In the genomic region with DNA sequence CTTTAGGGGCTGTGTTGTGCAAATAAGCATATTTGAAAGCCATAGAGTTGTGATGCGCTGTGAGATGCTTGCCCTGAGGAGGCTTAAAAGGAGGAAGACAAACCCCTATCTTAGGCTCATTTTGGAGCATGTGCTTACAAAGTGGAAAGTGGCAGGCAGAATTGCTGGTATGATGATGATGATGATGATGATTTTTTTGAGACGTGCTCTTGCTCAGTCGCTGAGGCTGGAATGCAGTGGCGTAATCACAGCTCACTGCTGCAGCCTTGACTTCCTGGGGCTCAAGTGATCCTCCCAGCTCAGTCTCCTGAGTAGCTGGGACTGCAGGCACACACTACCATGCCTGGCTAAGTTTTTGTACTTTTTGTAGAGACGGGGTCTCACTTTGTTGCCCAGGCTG, we compare ENCODE assay signal across 1 cellular context.
A peak's percentile ranks its signal among the peaks of the same experiment; 100 is the strongest.
TF ChIP-seq lines count a peak whose summit lies in the region.

No MANE protein-coding gene starts in this region.

TF ChIP-seq in HepG2, 621 proteins besides CTCF, POLR2A, EP300 and RAD21 (continued from another document and continues in another):
- TF ChIP-seq HNF1A (IDR thresholded peaks at IDR 0.05; ENCODE audit: low read depth) (no peak), HNF1A (CRISPR knock-in tag; IDR thresholded peaks at IDR 0.05; ENCODE audit: borderline replicate concordance) (no peak), ZNF20 (CRISPR knock-in tag; IDR thresholded peaks at IDR 0.05) (no peak), ZNF724P (CRISPR knock-in tag; IDR thresholded peaks at IDR 0.05; ENCODE audit: borderline replicate concordance) (no peak), STAG1 (CRISPR knock-in tag; IDR thresholded peaks at IDR 0.05) (peak; percentile 17; the same call in 1 of the 2 replicates), SKI (IDR thresholded peaks at IDR 0.05; ENCODE audit: partially characterized antibody) (no peak), SOX5 (CRISPR knock-in tag; IDR thresholded peaks at IDR 0.05; ENCODE audit: borderline replicate concordance) (peak; percentile 15; the same call in 1 of the 2 replicates), SRSF9 (IDR thresholded peaks at IDR 0.05; ENCODE audit: borderline replicate concordance, insufficient read depth, low read depth, low read length, poor library complexity, severe bottlenecking) (no peak), LBX2 (CRISPR knock-in tag; IDR thresholded peaks at IDR 0.05; ENCODE audit: borderline replicate concordance) (no peak), JARID2 (CRISPR knock-in tag; IDR thresholded peaks at IDR 0.05; ENCODE audit: insufficient replicate concordance) (no peak), ZNF263 (CRISPR knock-in tag; IDR thresholded peaks at IDR 0.05) (peak; percentile 70), HNRNPK (IDR thresholded peaks at IDR 0.05; ENCODE audit: low read depth, low read length, poor library complexity, severe bottlenecking) (no peak), NFKB2 (CRISPR knock-in tag; IDR thresholded peaks at IDR 0.05; ENCODE audit: borderline replicate concordance) (no peak), ZNF331 (CRISPR knock-in tag; IDR thresholded peaks at IDR 0.05) (0 out of 2 replicates have a peak, but pooled peaks have one; percentile 21), ZNF333 (CRISPR knock-in tag; IDR thresholded peaks at IDR 0.05; ENCODE audit: borderline replicate concordance) (no peak), ZNF605 (CRISPR knock-in tag; IDR thresholded peaks at IDR 0.05) (no peak), MTF2 (CRISPR knock-in tag; IDR thresholded peaks at IDR 0.05; ENCODE audit: borderline replicate concordance) (no peak), GATA4 (IDR thresholded peaks at IDR 0.05; ENCODE audit: borderline replicate concordance, low read depth) (no peak), ZC3H4 (CRISPR knock-in tag; IDR thresholded peaks at IDR 0.05; ENCODE audit: borderline replicate concordance) (no peak), NPAS2 (CRISPR knock-in tag; IDR thresholded peaks at IDR 0.05; ENCODE audit: borderline replicate concordance) (no peak), ATRX (CRISPR knock-in tag; IDR thresholded peaks at IDR 0.05; ENCODE audit: borderline replicate concordance) (no peak), ZNF616 (CRISPR knock-in tag; IDR thresholded peaks at IDR 0.05; ENCODE audit: low read depth) (no peak), REL (CRISPR knock-in tag; conservative IDR thresholded peaks at IDR 0.05) (no peak), ZBTB38 (CRISPR knock-in tag; IDR thresholded peaks at IDR 0.05) (peak; percentile 49; the same call in 1 of the 2 replicates), ATF3 (CRISPR knock-in tag; IDR thresholded peaks at IDR 0.05) (no peak), E2F1 (CRISPR knock-in tag; IDR thresholded peaks at IDR 0.05) (no peak), IRF1 (CRISPR knock-in tag; IDR thresholded peaks at IDR 0.05; ENCODE audit: low read depth) (no peak), SYNCRIP (IDR thresholded peaks at IDR 0.05; ENCODE audit: insufficient read depth, low read depth, low read length) (no peak), XBP1 (CRISPR knock-in tag; IDR thresholded peaks at IDR 0.05) (no peak), ZNF383 (CRISPR knock-in tag; IDR thresholded peaks at IDR 0.05; ENCODE audit: borderline replicate concordance) (no peak), TARDBP (CRISPR knock-in tag; IDR thresholded peaks at IDR 0.05) (peak; percentile 47; the same call in 1 of the 2 replicates), ATF7-NPFF (CRISPR knock-in tag; IDR thresholded peaks at IDR 0.05; ENCODE audit: low read depth) (no peak; the same call in 1 of the 2 replicates), KAT7 (CRISPR knock-in tag; IDR thresholded peaks at IDR 0.05; ENCODE audit: borderline replicate concordance) (no peak)
- TF ChIP-seq, protein P1, sequence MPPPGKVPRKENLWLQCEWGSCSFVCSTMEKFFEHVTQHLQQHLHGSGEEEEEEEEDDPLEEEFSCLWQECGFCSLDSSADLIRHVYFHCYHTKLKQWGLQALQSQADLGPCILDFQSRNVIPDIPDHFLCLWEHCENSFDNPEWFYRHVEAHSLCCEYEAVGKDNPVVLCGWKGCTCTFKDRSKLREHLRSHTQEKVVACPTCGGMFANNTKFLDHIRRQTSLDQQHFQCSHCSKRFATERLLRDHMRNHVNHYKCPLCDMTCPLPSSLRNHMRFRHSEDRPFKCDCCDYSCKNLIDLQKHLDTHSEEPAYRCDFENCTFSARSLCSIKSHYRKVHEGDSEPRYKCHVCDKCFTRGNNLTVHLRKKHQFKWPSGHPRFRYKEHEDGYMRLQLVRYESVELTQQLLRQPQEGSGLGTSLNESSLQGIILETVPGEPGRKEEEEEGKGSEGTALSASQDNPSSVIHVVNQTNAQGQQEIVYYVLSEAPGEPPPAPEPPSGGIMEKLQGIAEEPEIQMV (CRISPR knock-in tag; IDR thresholded peaks at IDR 0.05; ENCODE audit: low read depth) = no peak
- TF ChIP-seq, protein P2, sequence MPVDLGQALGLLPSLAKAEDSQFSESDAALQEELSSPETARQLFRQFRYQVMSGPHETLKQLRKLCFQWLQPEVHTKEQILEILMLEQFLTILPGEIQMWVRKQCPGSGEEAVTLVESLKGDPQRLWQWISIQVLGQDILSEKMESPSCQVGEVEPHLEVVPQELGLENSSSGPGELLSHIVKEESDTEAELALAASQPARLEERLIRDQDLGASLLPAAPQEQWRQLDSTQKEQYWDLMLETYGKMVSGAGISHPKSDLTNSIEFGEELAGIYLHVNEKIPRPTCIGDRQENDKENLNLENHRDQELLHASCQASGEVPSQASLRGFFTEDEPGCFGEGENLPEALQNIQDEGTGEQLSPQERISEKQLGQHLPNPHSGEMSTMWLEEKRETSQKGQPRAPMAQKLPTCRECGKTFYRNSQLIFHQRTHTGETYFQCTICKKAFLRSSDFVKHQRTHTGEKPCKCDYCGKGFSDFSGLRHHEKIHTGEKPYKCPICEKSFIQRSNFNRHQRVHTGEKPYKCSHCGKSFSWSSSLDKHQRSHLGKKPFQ (CRISPR knock-in tag; IDR thresholded peaks at IDR 0.05; ENCODE audit: insufficient replicate concordance) = peak; percentile 52
- TF ChIP-seq, protein P3, sequence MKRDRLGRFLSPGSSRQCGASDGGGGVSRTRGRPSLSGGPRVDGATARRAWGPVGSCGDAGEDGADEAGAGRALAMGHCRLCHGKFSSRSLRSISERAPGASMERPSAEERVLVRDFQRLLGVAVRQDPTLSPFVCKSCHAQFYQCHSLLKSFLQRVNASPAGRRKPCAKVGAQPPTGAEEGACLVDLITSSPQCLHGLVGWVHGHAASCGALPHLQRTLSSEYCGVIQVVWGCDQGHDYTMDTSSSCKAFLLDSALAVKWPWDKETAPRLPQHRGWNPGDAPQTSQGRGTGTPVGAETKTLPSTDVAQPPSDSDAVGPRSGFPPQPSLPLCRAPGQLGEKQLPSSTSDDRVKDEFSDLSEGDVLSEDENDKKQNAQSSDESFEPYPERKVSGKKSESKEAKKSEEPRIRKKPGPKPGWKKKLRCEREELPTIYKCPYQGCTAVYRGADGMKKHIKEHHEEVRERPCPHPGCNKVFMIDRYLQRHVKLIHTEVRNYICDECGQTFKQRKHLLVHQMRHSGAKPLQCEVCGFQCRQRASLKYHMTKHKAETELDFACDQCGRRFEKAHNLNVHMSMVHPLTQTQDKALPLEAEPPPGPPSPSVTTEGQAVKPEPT (CRISPR knock-in tag; IDR thresholded peaks at IDR 0.05; ENCODE audit: low read depth) = no peak
- TF ChIP-seq, protein P4, sequence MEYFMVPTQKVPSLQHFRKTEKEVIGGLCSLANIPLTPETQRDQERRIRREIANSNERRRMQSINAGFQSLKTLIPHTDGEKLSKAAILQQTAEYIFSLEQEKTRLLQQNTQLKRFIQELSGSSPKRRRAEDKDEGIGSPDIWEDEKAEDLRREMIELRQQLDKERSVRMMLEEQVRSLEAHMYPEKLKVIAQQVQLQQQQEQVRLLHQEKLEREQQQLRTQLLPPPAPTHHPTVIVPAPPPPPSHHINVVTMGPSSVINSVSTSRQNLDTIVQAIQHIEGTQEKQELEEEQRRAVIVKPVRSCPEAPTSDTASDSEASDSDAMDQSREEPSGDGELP (IDR thresholded peaks at IDR 0.05; ENCODE audit: borderline replicate concordance, low read depth) = no peak; the same call in 1 of the 2 replicates
- TF ChIP-seq, protein P5, sequence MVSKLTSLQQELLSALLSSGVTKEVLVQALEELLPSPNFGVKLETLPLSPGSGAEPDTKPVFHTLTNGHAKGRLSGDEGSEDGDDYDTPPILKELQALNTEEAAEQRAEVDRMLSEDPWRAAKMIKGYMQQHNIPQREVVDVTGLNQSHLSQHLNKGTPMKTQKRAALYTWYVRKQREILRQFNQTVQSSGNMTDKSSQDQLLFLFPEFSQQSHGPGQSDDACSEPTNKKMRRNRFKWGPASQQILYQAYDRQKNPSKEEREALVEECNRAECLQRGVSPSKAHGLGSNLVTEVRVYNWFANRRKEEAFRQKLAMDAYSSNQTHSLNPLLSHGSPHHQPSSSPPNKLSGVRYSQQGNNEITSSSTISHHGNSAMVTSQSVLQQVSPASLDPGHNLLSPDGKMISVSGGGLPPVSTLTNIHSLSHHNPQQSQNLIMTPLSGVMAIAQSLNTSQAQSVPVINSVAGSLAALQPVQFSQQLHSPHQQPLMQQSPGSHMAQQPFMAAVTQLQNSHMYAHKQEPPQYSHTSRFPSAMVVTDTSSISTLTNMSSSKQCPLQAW (CRISPR knock-in tag; IDR thresholded peaks at IDR 0.05) = peak; percentile 70; the same call in 1 of the 2 replicates
- TF ChIP-seq, protein P6, sequence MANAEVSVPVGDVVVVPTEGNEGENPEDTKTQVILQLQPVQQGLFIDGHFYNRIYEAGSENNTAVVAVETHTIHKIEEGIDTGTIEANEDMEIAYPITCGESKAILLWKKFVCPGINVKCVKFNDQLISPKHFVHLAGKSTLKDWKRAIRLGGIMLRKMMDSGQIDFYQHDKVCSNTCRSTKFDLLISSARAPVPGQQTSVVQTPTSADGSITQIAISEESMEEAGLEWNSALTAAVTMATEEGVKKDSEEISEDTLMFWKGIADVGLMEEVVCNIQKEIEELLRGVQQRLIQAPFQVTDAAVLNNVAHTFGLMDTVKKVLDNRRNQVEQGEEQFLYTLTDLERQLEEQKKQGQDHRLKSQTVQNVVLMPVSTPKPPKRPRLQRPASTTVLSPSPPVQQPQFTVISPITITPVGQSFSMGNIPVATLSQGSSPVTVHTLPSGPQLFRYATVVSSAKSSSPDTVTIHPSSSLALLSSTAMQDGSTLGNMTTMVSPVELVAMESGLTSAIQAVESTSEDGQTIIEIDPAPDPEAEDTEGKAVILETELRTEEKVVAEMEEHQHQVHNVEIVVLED (CRISPR knock-in tag; IDR thresholded peaks at IDR 0.05; ENCODE audit: borderline replicate concordance) = peak; percentile 43; the same call in 1 of the 2 replicates
- TF ChIP-seq, protein P7, sequence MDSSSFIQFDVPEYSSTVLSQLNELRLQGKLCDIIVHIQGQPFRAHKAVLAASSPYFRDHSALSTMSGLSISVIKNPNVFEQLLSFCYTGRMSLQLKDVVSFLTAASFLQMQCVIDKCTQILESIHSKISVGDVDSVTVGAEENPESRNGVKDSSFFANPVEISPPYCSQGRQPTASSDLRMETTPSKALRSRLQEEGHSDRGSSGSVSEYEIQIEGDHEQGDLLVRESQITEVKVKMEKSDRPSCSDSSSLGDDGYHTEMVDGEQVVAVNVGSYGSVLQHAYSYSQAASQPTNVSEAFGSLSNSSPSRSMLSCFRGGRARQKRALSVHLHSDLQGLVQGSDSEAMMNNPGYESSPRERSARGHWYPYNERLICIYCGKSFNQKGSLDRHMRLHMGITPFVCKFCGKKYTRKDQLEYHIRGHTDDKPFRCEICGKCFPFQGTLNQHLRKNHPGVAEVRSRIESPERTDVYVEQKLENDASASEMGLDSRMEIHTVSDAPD (CRISPR knock-in tag; IDR thresholded peaks at IDR 0.05) = no peak
